ENCODE assay signal across 9 cellular contexts in the genomic region with DNA sequence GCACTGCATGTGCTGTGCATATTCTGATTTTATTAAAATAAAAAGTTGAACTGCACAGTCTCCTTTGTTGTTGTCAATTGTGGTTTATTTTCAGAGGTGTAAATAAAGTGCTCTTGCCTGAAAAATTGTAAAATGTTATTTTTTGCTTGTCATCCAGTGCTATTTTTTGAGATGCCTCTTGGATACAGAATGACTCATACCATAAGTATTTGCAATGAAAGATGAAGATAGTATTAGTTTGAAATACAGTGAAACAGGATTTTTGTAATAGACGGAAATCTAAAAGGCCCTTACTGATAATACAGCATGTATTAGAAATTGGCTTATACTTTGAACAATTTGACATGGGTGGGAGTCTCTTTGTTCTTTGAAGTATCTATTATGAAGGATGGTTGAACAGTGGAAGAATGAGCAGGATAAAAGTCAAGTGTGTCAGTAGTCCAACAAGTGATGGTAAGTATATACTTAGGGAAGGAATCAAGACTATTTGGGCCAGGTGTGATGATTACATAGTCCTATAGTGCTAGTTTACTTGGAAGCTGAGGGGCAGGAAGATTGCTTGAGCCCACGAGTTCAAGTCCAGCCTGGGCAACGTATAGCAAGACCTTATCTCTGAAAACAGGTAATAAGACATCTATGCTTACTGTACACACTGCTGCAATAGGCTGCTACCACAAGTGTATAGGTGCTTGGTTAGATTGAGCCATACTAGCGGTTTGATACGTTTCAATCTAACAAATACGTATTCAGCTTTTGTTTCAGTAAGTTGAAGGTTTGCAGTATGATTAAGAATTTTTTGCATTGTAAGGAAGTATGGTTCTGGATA. TPM values are rescaled to one million over a fixed set of nuclear protein-coding genes. Genes with fewer than 3 reads are reported as not detected.
DNase-seq lines count a peak whose midpoint lies in the region; ATAC-seq, FAIRE-seq and TF ChIP-seq lines count a peak whose summit lies in the region.
"Had no signal": no experiment of that assay in that cellular context is flagged by ENCODE, and none has a peak within 500 bp of the region (broad histone marks: within the 10 kb centered on the region; RNA-seq: fewer than 3 reads in every experiment).

No MANE protein-coding gene starts in this region.

- H3K27ac Mint-ChIP-seq in stimulated activated naive CD8-positive, alpha-beta T cell treated with anti-CD3 and anti-CD28 coated beads, Interleukin-15, amount 100 ng/mL, for 72 hours: peak overlapping the region in 1 of 2 donors; percentile 92

- H3K27me3 Mint-ChIP-seq in stimulated activated naive CD8-positive, alpha-beta T cell treated with anti-CD3 and anti-CD28 coated beads, Interleukin-15, amount 100 ng/mL, for 72 hours: no peaks in the 10 kb centered on the region

- peak; percentile 20 for FAIRE-seq in RCC 7860 (lab: Jason Lieb, UNC)

- DNase-seq in Right ventricle myocardium superior (no peak), left cardiac atrium (no peak), RCC 7860 (ENCODE audit: low spot score) (no peak), fibroblast of the aortic adventitia (ENCODE audit: low read depth) (peak; percentile 55), HK-2 (ENCODE audit: unreplicated experiment) (no peak)
- no peak for DNase-seq in stimulated activated naive CD8-positive, alpha-beta T cell treated with anti-CD3 and anti-CD28 coated beads, Interleukin-15, amount 100 ng/mL, for 72 hours
- DNase-seq: NCI-H510A treated with DMSO at 0.1 percent for 48 hours had no signal

- peaks cover 30% of the 10 kb centered on the region for H3K4me1 Mint-ChIP-seq in stimulated activated naive CD8-positive, alpha-beta T cell treated with anti-CD3 and anti-CD28 coated beads, Interleukin-15, amount 100 ng/mL, for 72 hours

- intact Hi-C loops in Right ventricle myocardium superior (cut with DNase I) (no loop called here), left cardiac atrium (cut with DNase I) (no loop called here)

- peak; percentile 19 for ATAC-seq in Right ventricle myocardium superior (ENCODE audit: poor library complexity)
- ATAC-seq in left cardiac atrium: no peak
- peak; percentile 53 for ATAC-seq in stimulated activated naive CD8-positive, alpha-beta T cell treated with anti-CD3 and anti-CD28 coated beads, Interleukin-15, amount 100 ng/mL, for 72 hours
- no peak for ATAC-seq in HG03469 (IDR thresholded peaks at IDR 0.05; ENCODE audit: unreplicated experiment)
- no peak for ATAC-seq in HG03520 (IDR thresholded peaks at IDR 0.05; ENCODE audit: unreplicated experiment)

- H3K9me3 Mint-ChIP-seq in stimulated activated naive CD8-positive, alpha-beta T cell treated with anti-CD3 and anti-CD28 coated beads, Interleukin-15, amount 100 ng/mL, for 72 hours: no peaks in the 10 kb centered on the region

- peak overlapping the region in 1 of 2 donors; percentile 2 for H3K4me3 Mint-ChIP-seq in stimulated activated naive CD8-positive, alpha-beta T cell treated with anti-CD3 and anti-CD28 coated beads, Interleukin-15, amount 100 ng/mL, for 72 hours

- no peak overlapping the region for H3K4me3 ChIP-seq in fibroblast of the aortic adventitia (ENCODE audit: low read depth, low read length)

- no peak for TF ChIP-seq CTCF in fibroblast of the aortic adventitia (IDR thresholded peaks at IDR 0.05; ENCODE audit: insufficient read depth, low read length)

RNA-seq across cellular contexts. Expression of gene DDX3X, which starts 16.4 kb away (rescaled TPM):
- total RNA-seq in Right ventricle myocardium superior (128 TPM), left cardiac atrium (100 to 1,000 TPM; 137 to 301 TPM), fibroblast of the aortic adventitia (ENCODE audit: low replicate concordance) (209 and 316 TPM in 2 replicates)

Comparison
In these comparisons a context has a peak if more than half of its experiments do, and no peak if none do; other contexts are left out.
1. ATAC-seq: peak in Right ventricle myocardium superior (single experiment) and stimulated activated naive CD8-positive, alpha-beta T cell treated with anti-CD3 and anti-CD28 coated beads, Interleukin-15, amount 100 ng/mL, for 72 hours (single experiment); none in left cardiac atrium (0 of 2), HG03469 (single experiment) and HG03520 (single experiment).